Comparison of ENCODE assay signal across 26 cellular contexts in genomic region chr2:60932954-60933353, GRCh38.
"Had no signal": no experiment of that assay in that cellular context is flagged by ENCODE, and none has a peak within 500 bp of the region (broad histone marks: within the 10 kb centered on the region; RNA-seq: fewer than 3 reads in every experiment).

No MANE protein-coding gene starts in this region.

- H3K9ac ChIP-seq: neural progenitor cell had no signal

- ATAC-seq: heart right ventricle, left colon had no signal

- H3K27me3 ChIP-seq: adrenal gland, ascending aorta, brain microvascular endothelial cell, heart right ventricle, neural progenitor cell, sigmoid colon, thyroid gland had no signal

- H3K4me3 Mint-ChIP-seq: activated naive CD4-positive, alpha-beta T cell treated with anti-CD3 and anti-CD28 coated beads, Interleukin-2, amount 50 U/mL, for 24 hours; neural progenitor cell; T-helper 1 cell treated with Interleukin-12 subunit alpha and Interleukin-12 subunit beta and Interleukin-4 antibody, amounts not matched to agents 30 μg/mL and 1 μg/mL, for 36 hours had no signal

- H2AFZ ChIP-seq: neural progenitor cell had no signal

- H3K9me3 Mint-ChIP-seq: activated naive CD4-positive, alpha-beta T cell treated with anti-CD3 and anti-CD28 coated beads, Interleukin-2, amount 50 U/mL, for 24 hours; neural progenitor cell; T-helper 1 cell treated with Interleukin-12 subunit alpha and Interleukin-12 subunit beta and Interleukin-4 antibody, amounts not matched to agents 30 μg/mL and 1 μg/mL, for 36 hours had no signal

- H3K27ac ChIP-seq: adrenal gland, ascending aorta, brain microvascular endothelial cell, neural progenitor cell, thyroid gland had no signal

- H3K27me3 Mint-ChIP-seq: activated naive CD4-positive, alpha-beta T cell treated with anti-CD3 and anti-CD28 coated beads, Interleukin-2, amount 50 U/mL, for 24 hours had no signal

- H3K4me3 ChIP-seq: adrenal gland, ascending aorta, heart right ventricle, neural progenitor cell, sigmoid colon, smooth muscle cell, thyroid gland had no signal

- H3K9me3 ChIP-seq: adrenal gland, ascending aorta, heart right ventricle, sigmoid colon, thyroid gland had no signal

- H3K4me1 ChIP-seq: ascending aorta, neural progenitor cell, sigmoid colon, thyroid gland had no signal

- H3K36me3 ChIP-seq: adrenal gland, brain microvascular endothelial cell, neural progenitor cell, thyroid gland had no signal

- H3K4me2 ChIP-seq: neural progenitor cell, smooth muscle cell had no signal

- H3K4me1 Mint-ChIP-seq: neural progenitor cell had no signal

- H3K27ac Mint-ChIP-seq: activated naive CD4-positive, alpha-beta T cell treated with anti-CD3 and anti-CD28 coated beads, Interleukin-2, amount 50 U/mL, for 24 hours; neural progenitor cell; T-helper 1 cell treated with Interleukin-12 subunit alpha and Interleukin-12 subunit beta and Interleukin-4 antibody, amounts not matched to agents 30 μg/mL and 1 μg/mL, for 36 hours had no signal

- DNase-seq: activated CD4-positive, alpha-beta T cell treated with anti-CD3 and anti-CD28 coated beads for 4 hours; activated CD4-positive, alpha-beta T cell treated with anti-CD3 and anti-CD28 coated beads, Interleukin-2, amount 50 U/mL, for 48 hours; activated CD4-positive, CD25-positive, alpha-beta regulatory T cell; activated gamma-delta T cell; adrenal gland; brain microvascular endothelial cell; caudate nucleus; dermis blood vessel endothelial cell; effector CD8-positive, alpha-beta T cell; erythroblast; foreskin fibroblast; heart right ventricle; left colon; mesenchymal stem cell; sigmoid colon; stimulated activated CD4-positive, alpha-beta T cell treated with anti-CD3 and anti-CD28 coated beads, Interleukin-2, amount 100 ng/mL, for 48 hours; stimulated activated CD8-positive, alpha-beta memory T cell treated with anti-CD3 and anti-CD28 coated beads, Interleukin-4, amount 100 ng/mL, for 48 hours; stimulated activated naive CD4-positive, alpha-beta T cell treated with Interleukin-2 at 50 U/mL for 16 hours; substantia nigra; T1000; thyroid gland had no signal
